ENCODE assay signal across 1 cellular context in genomic region chr5:7673658-7674057, GRCh38.
TF ChIP-seq lines count a peak whose summit lies in the region.

No MANE protein-coding gene starts in this region.

TF ChIP-seq in GM23338, 12 proteins besides CTCF, POLR2A, EP300 and RAD21 (continued from another document):
- TF ChIP-seq REST (IDR thresholded peaks at IDR 0.05; ENCODE audit: unreplicated experiment) (no peak), POLR2AphosphoS5 (IDR thresholded peaks at IDR 0.05; ENCODE audit: low read depth) (no peak), EZH2 (IDR thresholded peaks at IDR 0.05; ENCODE audit: low read depth, unreplicated experiment) (no peak), ZNF114 (CRISPR knock-in tag; IDR thresholded peaks at IDR 0.05) (no peak), CREB1 (CRISPR knock-in tag; IDR thresholded peaks at IDR 0.05; ENCODE audit: low read depth) (no peak), NANOG (IDR thresholded peaks at IDR 0.05; ENCODE audit: borderline replicate concordance) (no peak), ZNF462 (CRISPR knock-in tag; IDR thresholded peaks at IDR 0.05) (no peak), ZNF331 (CRISPR knock-in tag; IDR thresholded peaks at IDR 0.05; ENCODE audit: low read depth) (no peak), STAT1 (IDR thresholded peaks at IDR 0.05; ENCODE audit: unreplicated experiment) (no peak), JUNB (IDR thresholded peaks at IDR 0.05; ENCODE audit: unreplicated experiment) (no peak), EZH2phosphoT487 (IDR thresholded peaks at IDR 0.05; ENCODE audit: unreplicated experiment) (no peak)
